11 cellular contexts compared by ENCODE assay signal in genomic region chr3:8529738-8530525, GRCh38. TPM values are rescaled to one million over a fixed set of nuclear protein-coding genes. Genes with fewer than 3 reads are reported as not detected.
DNase-seq lines count a peak whose midpoint lies in the region; ATAC-seq and TF ChIP-seq lines count a peak whose summit lies in the region.
"Had no signal": no experiment of that assay in that cellular context is flagged by ENCODE, and none has a peak within 500 bp of the region (broad histone marks: within the 10 kb centered on the region; RNA-seq: fewer than 3 reads in every experiment).

No MANE protein-coding gene starts in this region.

- DNase-seq in SKM-1 treated with dmso at 0.1 percent for 144 hours (lab: John Stamatoyannopoulos, UW; ENCODE audit: unreplicated experiment) (peak; percentile 74), SKM-1 (lab: John Stamatoyannopoulos, UW; ENCODE audit: unreplicated experiment) (no peak), UCSD-AML1 (lab: John Stamatoyannopoulos, UW; ENCODE audit: unreplicated experiment) (peak; percentile 46), left lobe of liver (ENCODE audit: low spot score) (no peak), upper lobe of right lung (no peak), C1 segment of cervical spinal cord (lab: John Stamatoyannopoulos, UW) (no peak), GM13977 (ENCODE audit: low spot score) (no peak), NCI-H1436 (lab: John Stamatoyannopoulos, UW) (no peak)
- DNase-seq: activated naive CD8-positive, alpha-beta T cell treated with anti-CD3 and anti-CD28 coated beads, Interleukin-2, amount 10 ng/mL, durations not matched to agents 7 days and 5 days; naive B cell; NCI-H510A treated with DMSO at 0.1 percent for 48 hours had no signal

- in situ Hi-C loops in GM13977 (cut with MboI; ENCODE audit: low pct_unique_long_range_greater_than_20kb, low sequenced_read_pairs, unreplicated experiment), result no loop called here

- peaks cover 76% of the 10 kb centered on the region for H3K4me1 ChIP-seq in upper lobe of right lung

- ATAC-seq in left lobe of liver (peak; percentile 45), upper lobe of right lung (peak; percentile 28)

- no peaks in the 10 kb centered on the region for H3K27me3 ChIP-seq in upper lobe of right lung

- no peaks in the 10 kb centered on the region for H3K9me3 ChIP-seq in upper lobe of right lung

- H3K4me3 ChIP-seq in upper lobe of right lung, result no peak overlapping the region

- peaks cover 18% of the 10 kb centered on the region for H3K36me3 ChIP-seq in upper lobe of right lung

- TF ChIP-seq CTCF in upper lobe of right lung (IDR thresholded peaks at IDR 0.05) (no peak), GM13977 (IDR thresholded peaks at IDR 0.05; ENCODE audit: extremely low read depth, insufficient read depth, missing control alignments) (no peak)

- intact Hi-C loops in upper lobe of right lung (cut with DNase I), result no loop called here

- H3K27ac ChIP-seq in upper lobe of right lung, result peak overlapping the region; percentile 33

RNA-seq across cellular contexts. Expression of gene LMCD1, which starts 28.3 kb away (rescaled TPM):
- total RNA-seq in left lobe of liver (2.9 TPM), upper lobe of right lung (174 TPM)

Comparison
In these comparisons a context has a peak if more than half of its experiments do, and no peak if none do; other contexts are left out.
1. DNase-seq: peak in SKM-1 treated with dmso at 0.1 percent for 144 hours (single experiment) and UCSD-AML1 (single experiment); none in SKM-1 (single experiment), left lobe of liver (single experiment), upper lobe of right lung (single experiment), C1 segment of cervical spinal cord (0 of 14), GM13977 (single experiment) and NCI-H1436 (single experiment).
2. RNA of gene LMCD1, which starts 28.3 kb away (total RNA-seq): 174 TPM in upper lobe of right lung (single experiment); 2.9 TPM in left lobe of liver (single experiment); every median in the first group is over 10 times any median in the second.